In the genomic region with DNA sequence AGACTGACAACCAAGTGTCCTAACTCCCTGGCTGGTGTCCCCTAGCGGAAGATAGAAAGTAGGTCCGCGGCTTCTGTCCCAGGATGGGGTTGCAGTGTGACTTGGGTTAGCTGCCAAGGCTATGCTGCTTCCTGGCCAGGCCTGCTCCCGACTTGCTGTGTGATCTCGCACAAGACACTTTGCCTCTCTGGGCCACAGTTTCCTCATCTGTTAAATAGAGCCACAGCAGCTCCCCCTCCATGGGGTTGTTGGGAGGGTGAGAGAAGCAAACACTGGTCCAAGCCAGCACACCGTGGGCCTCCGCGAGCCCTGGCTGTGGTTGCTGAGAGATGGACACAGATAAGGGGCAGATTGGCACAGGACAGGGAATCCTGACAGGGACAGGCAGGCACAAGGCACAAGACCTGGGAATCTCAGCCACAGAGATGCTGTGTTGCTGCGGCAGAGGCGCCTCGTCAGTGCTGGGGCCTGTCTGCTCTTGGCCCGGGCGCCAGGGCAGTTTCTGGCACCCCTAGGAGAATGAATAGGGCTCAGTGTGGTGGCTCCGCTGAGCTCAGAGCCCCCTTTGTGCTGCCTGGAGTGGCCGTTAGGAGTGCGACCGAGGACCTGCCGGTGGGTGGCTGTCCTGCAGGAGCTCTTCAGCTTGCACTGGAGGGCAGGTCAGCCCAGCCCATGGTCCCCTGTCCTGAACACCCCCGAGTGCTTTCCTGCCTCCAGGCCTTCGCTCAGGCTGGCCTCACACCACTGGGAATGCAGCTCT, we compare ENCODE assay signal across 14 cellular contexts. TPM values are rescaled to one million over a fixed set of nuclear protein-coding genes. Genes with fewer than 3 reads are reported as not detected.
DNase-seq lines count a peak whose midpoint lies in the region; ATAC-seq and TF ChIP-seq lines count a peak whose summit lies in the region.
"Had no signal": no experiment of that assay in that cellular context is flagged by ENCODE, and none has a peak within 500 bp of the region (broad histone marks: within the 10 kb centered on the region; RNA-seq: fewer than 3 reads in every experiment).

No MANE protein-coding gene starts in this region.

- H3K9ac ChIP-seq in SU-DHL-6 (ENCODE audit: low read length) (no peak overlapping the region), endodermal cell (ENCODE audit: extremely low read depth, low read length, poor library complexity, severe bottlenecking) (no peak overlapping the region)

- TF ChIP-seq CTCF in SU-DHL-6 (IDR thresholded peaks at IDR 0.05; ENCODE audit: insufficient read depth, low read length, poor library complexity, severe bottlenecking), result no peak
- no peak for TF ChIP-seq CTCF in endodermal cell (conservative IDR thresholded peaks at IDR 0.05)
- no peak for TF ChIP-seq CTCF in thyroid gland (IDR thresholded peaks at IDR 0.05)

- intact Hi-C loops in thyroid gland (cut with DNase I), result loop anchor here (5.0 to 10.0 kb wide), 3 partner anchors 43 to 188 kb away; a partner anchor contains a TSS

- no peaks in the 10 kb centered on the region for H3K27me3 ChIP-seq in SU-DHL-6 (ENCODE audit: low read length)
- no peaks in the 10 kb centered on the region for H3K27me3 ChIP-seq in endodermal cell (ENCODE audit: control insufficient read depth, insufficient read depth, low read length, poor library complexity, severe bottlenecking)
- no peaks in the 10 kb centered on the region for H3K27me3 ChIP-seq in thyroid gland
- H3K27me3 ChIP-seq: ovary had no signal

- peaks cover 48% of the 10 kb centered on the region for H3F3A ChIP-seq in SU-DHL-6 (ENCODE audit: insufficient read depth)

- H3K27ac ChIP-seq in SU-DHL-6 (ENCODE audit: low read depth, low read length), result peak overlapping the region; percentile 96
- no peak overlapping the region for H3K27ac ChIP-seq in endodermal cell (ENCODE audit: low read depth, low read length)
- no peak overlapping the region for H3K27ac ChIP-seq in thyroid gland
- H3K27ac ChIP-seq: tibial artery had no signal

- TF ChIP-seq POLR2A in thyroid gland (IDR thresholded peaks at IDR 0.05), result no peak

- DNase-seq in activated T-cell treated with anti-CD3 and anti-CD28 coated beads, Interleukin-2, amount 50 U/mL, for 72 hours, result no peak
- DNase-seq in activated T-cell treated with anti-CD3 and anti-CD28 coated beads, Interleukin-2, amount 50 U/mL, for 1 hour, result no peak
- DNase-seq in endodermal cell (peak; percentile 57), DMS153 (lab: John Stamatoyannopoulos, UW) (no peak), thyroid gland (no peak)
- no peak for DNase-seq in stimulated activated naive CD8-positive, alpha-beta T cell treated with anti-CD3 and anti-CD28 coated beads, Interleukin-15, amount 100 ng/mL, for 72 hours
- DNase-seq: activated CD4-positive, CD25-positive, alpha-beta regulatory T cell treated with anti-CD3 and anti-CD28 coated beads, Interleukin-2, amount 50 U/mL, for 72 hours; NCI-H1092; ovary; stimulated activated CD4-positive, alpha-beta T cell treated with anti-CD3 and anti-CD28 coated beads, Interleukin-2, amount 100 ng/mL, for 48 hours; tibial artery had no signal

- H3K4me1 Mint-ChIP-seq in activated T-cell treated with anti-CD3 and anti-CD28 coated beads, Interleukin-2, amount 50 U/mL, for 72 hours (ENCODE audit: low read depth), result peaks cover 69% of the 10 kb centered on the region
- H3K4me1 Mint-ChIP-seq in endodermal cell, result no peaks in the 10 kb centered on the region
- H3K4me1 Mint-ChIP-seq in stimulated activated naive CD8-positive, alpha-beta T cell treated with anti-CD3 and anti-CD28 coated beads, Interleukin-15, amount 100 ng/mL, for 72 hours, result peaks cover 78% of the 10 kb centered on the region

- peaks cover 13% of the 10 kb centered on the region for H3K79me2 ChIP-seq in SU-DHL-6 (ENCODE audit: insufficient read depth, low read length)

- H3K27me3 Mint-ChIP-seq in activated T-cell treated with anti-CD3 and anti-CD28 coated beads, Interleukin-2, amount 50 U/mL, for 72 hours (ENCODE audit: low read depth), result no peaks in the 10 kb centered on the region
- no peaks in the 10 kb centered on the region for H3K27me3 Mint-ChIP-seq in endodermal cell (ENCODE audit: insufficient read depth)
- H3K27me3 Mint-ChIP-seq in stimulated activated naive CD8-positive, alpha-beta T cell treated with anti-CD3 and anti-CD28 coated beads, Interleukin-15, amount 100 ng/mL, for 72 hours, result no peaks in the 10 kb centered on the region

- no peaks in the 10 kb centered on the region for H4K20me1 ChIP-seq in SU-DHL-6 (ENCODE audit: low read depth, low read length)

- H3K4me3 ChIP-seq in SU-DHL-6 (ENCODE audit: insufficient read depth, low read length, poor library complexity, severe bottlenecking) (no peak overlapping the region), endodermal cell (ENCODE audit: low read length) (no peak overlapping the region), thyroid gland (replicated peaks in 1 of 3) (no peak overlapping the region)
- H3K4me3 ChIP-seq: ovary, tibial artery had no signal

- H3K4me1 ChIP-seq in endodermal cell (ENCODE audit: control insufficient read depth, insufficient read depth, low read length) (no peaks in the 10 kb centered on the region), thyroid gland (peaks cover 0 to 23% of the 10 kb centered on the region in 2 donors)

- no peak overlapping the region for H2AFZ ChIP-seq in SU-DHL-6 (ENCODE audit: low read depth, low read length, severe bottlenecking)

- no peaks in the 10 kb centered on the region for H3K9me3 Mint-ChIP-seq in activated T-cell treated with anti-CD3 and anti-CD28 coated beads, Interleukin-2, amount 50 U/mL, for 72 hours
- H3K9me3 Mint-ChIP-seq in endodermal cell, result no peaks in the 10 kb centered on the region
- no peaks in the 10 kb centered on the region for H3K9me3 Mint-ChIP-seq in stimulated activated naive CD8-positive, alpha-beta T cell treated with anti-CD3 and anti-CD28 coated beads, Interleukin-15, amount 100 ng/mL, for 72 hours

- no peaks in the 10 kb centered on the region for H3K9me3 ChIP-seq in SU-DHL-6 (ENCODE audit: insufficient read depth, low read length)
- no peaks in the 10 kb centered on the region for H3K9me3 ChIP-seq in endodermal cell (ENCODE audit: control insufficient read depth, low read length)
- no peaks in the 10 kb centered on the region for H3K9me3 ChIP-seq in thyroid gland
- H3K9me3 ChIP-seq: ovary, tibial artery had no signal

- peak overlapping the region in 1 of 2 donors; percentile 90 for H3K4me3 Mint-ChIP-seq in activated T-cell treated with anti-CD3 and anti-CD28 coated beads, Interleukin-2, amount 50 U/mL, for 72 hours
- no peak overlapping the region for H3K4me3 Mint-ChIP-seq in endodermal cell
- H3K4me3 Mint-ChIP-seq in stimulated activated naive CD8-positive, alpha-beta T cell treated with anti-CD3 and anti-CD28 coated beads, Interleukin-15, amount 100 ng/mL, for 72 hours, result peak overlapping the region in 1 of 2 donors; percentile 96

- no peaks in the 10 kb centered on the region for H3K36me3 ChIP-seq in SU-DHL-6 (ENCODE audit: low read length)
- H3K36me3 ChIP-seq in endodermal cell (ENCODE audit: control insufficient read depth, insufficient read depth, low read length), result no peaks in the 10 kb centered on the region
- no peaks in the 10 kb centered on the region for H3K36me3 ChIP-seq in thyroid gland
- H3K36me3 ChIP-seq: ovary, tibial artery had no signal

- peak overlapping the region; percentile 99 for H3K27ac Mint-ChIP-seq in activated T-cell treated with anti-CD3 and anti-CD28 coated beads, Interleukin-2, amount 50 U/mL, for 72 hours
- H3K27ac Mint-ChIP-seq in endodermal cell, result no peak overlapping the region
- H3K27ac Mint-ChIP-seq in stimulated activated naive CD8-positive, alpha-beta T cell treated with anti-CD3 and anti-CD28 coated beads, Interleukin-15, amount 100 ng/mL, for 72 hours, result peak overlapping the region; percentile 98 to 100

- H3K9me2 ChIP-seq in SU-DHL-6 (replicated peaks; ENCODE audit: insufficient read depth, low read length), result no peaks in the 10 kb centered on the region

- no peak overlapping the region for H3K4me2 ChIP-seq in SU-DHL-6 (ENCODE audit: low read depth, low read length, poor library complexity, severe bottlenecking)

- no peak for ATAC-seq in activated T-cell treated with anti-CD3 and anti-CD28 coated beads, Interleukin-2, amount 50 U/mL, for 72 hours (replicated peaks in 1 of 2)
- ATAC-seq in stimulated activated naive CD8-positive, alpha-beta T cell treated with anti-CD3 and anti-CD28 coated beads, Interleukin-15, amount 100 ng/mL, for 72 hours, result no peak
- ATAC-seq in HG03469 (IDR thresholded peaks at IDR 0.05; ENCODE audit: unreplicated experiment), result no peak

- WGBS in endodermal cell (ENCODE audit: insufficient coverage in 1 of 2, insufficient read length in 1 of 2), 2 experiments, result 87 to 93% methylated on average over 12 to 20 of the region's 20 CpGs
- 71 to 74% methylated on average over 14 to 15 of the region's 20 CpGs for WGBS in thyroid gland, 2 donors

- H3K36me3 Mint-ChIP-seq in activated T-cell treated with anti-CD3 and anti-CD28 coated beads, Interleukin-2, amount 50 U/mL, for 72 hours (ENCODE audit: insufficient read depth in 2 of 2), result peaks cover 12 to 13% of the 10 kb centered on the region in 2 donors
- no peaks in the 10 kb centered on the region for H3K36me3 Mint-ChIP-seq in endodermal cell (ENCODE audit: low read depth)

RNA-seq across cellular contexts. Expression of a gene that starts 1.8 kb away (rescaled TPM):
- 10 to 100 TPM; 59.5 to 65.8 TPM for total RNA-seq in activated T-cell treated with anti-CD3 and anti-CD28 coated beads, Interleukin-2, amount 50 U/mL, for 72 hours
- total RNA-seq in endodermal cell, result 1 to 10 TPM in 1 of 2 donors, under 1 TPM in 1; 0.77 to 1.4 TPM
- polyA plus RNA-seq in endodermal cell (2013, experiment 1 of 2), result 5.3 TPM
- polyA plus RNA-seq in endodermal cell (2013, experiment 2 of 2), result 5.3 TPM
- 10 to 100 TPM; 10.0 to 24.9 (median 18.2) TPM for total RNA-seq in thyroid gland
- total RNA-seq: epithelial cell of proximal tubule had no signal

RNA-seq across cellular contexts. Expression of a gene that starts 5.5 kb away (rescaled TPM):
- total RNA-seq in activated T-cell treated with anti-CD3 and anti-CD28 coated beads, Interleukin-2, amount 50 U/mL, for 72 hours, result 100 to 1,000 TPM in 1 of 2 donors, 10 to 100 TPM in 1; 99.4 to 105 TPM
- total RNA-seq in endodermal cell (100 to 1,000 TPM in 1 of 2 donors, 10 to 100 TPM in 1; 97.1 to 101 TPM), thyroid gland (10 to 100 TPM; 47.5 to 85.2 (median 78.3) TPM)
- polyA plus RNA-seq in endodermal cell (2013, experiment 1 of 2), result 58.2 TPM
- 58.0 TPM for polyA plus RNA-seq in endodermal cell (2013, experiment 2 of 2)

RNA-seq across cellular contexts. Expression of a gene that starts 22.4 kb away (rescaled TPM):
- 10 to 100 TPM; 53.4 to 57.6 TPM for total RNA-seq in activated T-cell treated with anti-CD3 and anti-CD28 coated beads, Interleukin-2, amount 50 U/mL, for 72 hours
- total RNA-seq in endodermal cell, result 10 to 100 TPM; 75.2 to 76.4 TPM
- 46.4 TPM for polyA plus RNA-seq in endodermal cell (2013, experiment 1 of 2)
- 42.8 TPM for polyA plus RNA-seq in endodermal cell (2013, experiment 2 of 2)
- total RNA-seq in thyroid gland, result 10 to 100 TPM; 58.5 to 78.0 (median 62.1) TPM

RNA-seq across cellular contexts. Expression of a gene that starts 45.2 kb away (rescaled TPM):
- 10 to 100 TPM; 12.5 to 16.4 TPM for total RNA-seq in activated T-cell treated with anti-CD3 and anti-CD28 coated beads, Interleukin-2, amount 50 U/mL, for 72 hours
- total RNA-seq in endodermal cell, result 10 to 100 TPM; 15.7 to 16.7 TPM
- polyA plus RNA-seq in endodermal cell (2013, experiment 1 of 2), result 19.2 TPM
- polyA plus RNA-seq in endodermal cell (2013, experiment 2 of 2), result 15.7 TPM
- 10 to 100 TPM in 3 of 4 donors, 1 to 10 TPM in 1; 8.9 to 23.1 (median 14.2) TPM for total RNA-seq in thyroid gland

Comparison
In these comparisons a context has a peak if more than half of its experiments do, and no peak if none do; other contexts are left out.
1. RNA of a gene that starts 1.8 kb away (total RNA-seq): 59.5 to 65.8 TPM in activated T-cell treated with anti-CD3 and anti-CD28 coated beads, Interleukin-2, amount 50 U/mL, for 72 hours and 10.0 to 24.9 TPM in thyroid gland; 0.77 to 1.4 TPM in endodermal cell; every median in the first group is over 4 times any median in the second.